ENCODE assay signal across 21 cellular contexts in the genomic region with DNA sequence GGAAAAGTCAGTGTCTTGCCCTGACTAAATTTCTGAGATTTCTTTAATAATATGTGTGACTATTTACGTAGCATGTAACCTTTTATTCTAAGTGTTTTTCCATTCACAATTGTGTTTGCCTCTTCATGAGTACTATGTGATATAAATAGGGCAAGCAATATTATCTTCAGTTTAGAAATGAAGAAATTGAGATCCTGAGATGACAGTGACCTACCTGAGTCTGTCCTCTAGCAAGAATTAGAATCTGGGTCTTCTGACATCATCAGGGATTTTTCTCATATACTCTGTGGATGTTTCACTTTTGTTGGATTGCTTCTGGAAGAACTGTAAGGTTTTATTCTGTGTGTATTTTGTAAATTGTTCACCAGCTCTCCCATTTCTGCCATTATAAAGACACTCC. TPM values are rescaled to one million over a fixed set of nuclear protein-coding genes. Genes with fewer than 3 reads are reported as not detected.
A peak's percentile ranks its signal among the peaks of the same experiment; 100 is the strongest.
DNase-seq lines count a peak whose midpoint lies in the region; ATAC-seq and TF ChIP-seq lines count a peak whose summit lies in the region.
"Had no signal": no experiment of that assay in that cellular context is flagged by ENCODE, and none has a peak within 500 bp of the region (broad histone marks: within the 10 kb centered on the region; RNA-seq: fewer than 3 reads in every experiment).

No MANE protein-coding gene starts in this region.

- H3K27me3 Mint-ChIP-seq in Caco-2 (ENCODE audit: insufficient read depth, unreplicated experiment): no peaks in the 10 kb centered on the region
- H3K27me3 Mint-ChIP-seq: CD4-positive, alpha-beta memory T cell had no signal

- no peaks in the 10 kb centered on the region for H3K9me3 Mint-ChIP-seq in Caco-2 (ENCODE audit: unreplicated experiment)
- H3K9me3 Mint-ChIP-seq: CD4-positive, alpha-beta memory T cell had no signal

- H3K4me3 ChIP-seq in GM12865 (ENCODE audit: low read depth, low read length) (no peak overlapping the region), stomach (no peak overlapping the region), Caco-2 (ENCODE audit: low read depth, low read length) (no peak overlapping the region), coronary artery (no peak overlapping the region)
- H3K4me3 ChIP-seq: BLaER1, K562 had no signal

- no peaks in the 10 kb centered on the region for H3K4me1 Mint-ChIP-seq in Caco-2 (ENCODE audit: low read depth, unreplicated experiment)

- no peaks in the 10 kb centered on the region for H3K9me3 ChIP-seq in stomach
- H3K9me3 ChIP-seq in Caco-2: no peaks in the 10 kb centered on the region
- H3K9me3 ChIP-seq: BLaER1 had no signal

- H3K4me3 Mint-ChIP-seq in Caco-2 (ENCODE audit: unreplicated experiment): no peak overlapping the region
- H3K4me3 Mint-ChIP-seq: CD14-positive monocyte; CD4-positive, alpha-beta memory T cell; HFFc6 had no signal

- no peaks in the 10 kb centered on the region for H3K36me3 ChIP-seq in stomach
- no peaks in the 10 kb centered on the region for H3K36me3 ChIP-seq in Caco-2 (ENCODE audit: control insufficient read depth, insufficient read depth, low read length)
- H3K36me3 ChIP-seq: BLaER1 had no signal

- no peak overlapping the region for H3K27ac Mint-ChIP-seq in Caco-2 (ENCODE audit: unreplicated experiment)
- H3K27ac Mint-ChIP-seq: CD4-positive, alpha-beta memory T cell; HFFc6 had no signal

- intact Hi-C loops in stomach (cut with DNase I; ENCODE audit: low total_unique reads) (no loop called here), Caco-2 (cut with micrococcal nuclease; ENCODE audit: unreplicated experiment) (no loop called here)

- TF ChIP-seq EP300 in stomach (IDR thresholded peaks at IDR 0.05): no peak

- no TSS peak for BruUV-seq in Caco-2 (replicated peaks; lab: Mats Ljungman, UMichigan)

- DNase-seq in GM12865 (ENCODE audit: low read depth): peak; percentile 9
- DNase-seq in stomach: no peak
- DNase-seq in Caco-2: no peak
- no peak for DNase-seq in coronary artery (ENCODE audit: low spot score)
- DNase-seq: 8988T; Calu3; CD4-positive, alpha-beta memory T cell; DMS79 treated with DMSO at 0.1 percent for 48 hours; GF-D8; GOT3; H7; HFFc6; IMR-90 had no signal

- CTCF ChIA-PET in Caco-2 (lab: Charles Lee): no interaction called here

- peak; percentile 51 for ATAC-seq in GM18870 (IDR thresholded peaks at IDR 0.05; ENCODE audit: unreplicated experiment)
- ATAC-seq in HG02852 (IDR thresholded peaks at IDR 0.05; ENCODE audit: unreplicated experiment): peak; percentile 62
- no peak for ATAC-seq in HG03135 (IDR thresholded peaks at IDR 0.05; ENCODE audit: unreplicated experiment)
- ATAC-seq: HCT116, K562 had no signal

- H3K27ac ChIP-seq in stomach: no peak overlapping the region
- no peak overlapping the region for H3K27ac ChIP-seq in coronary artery
- H3K27ac ChIP-seq: BLaER1, HL-60 had no signal

- TF ChIP-seq CTCF in GM12865 (IDR thresholded peaks at IDR 0.05; ENCODE audit: insufficient read depth, low read depth, low read length, missing control alignments): no peak
- TF ChIP-seq CTCF in stomach (IDR thresholded peaks at IDR 0.05): no peak
- no peak for TF ChIP-seq CTCF in Caco-2 (IDR thresholded peaks at IDR 0.05; ENCODE audit: insufficient read depth in 1 of 2, low read depth in 1 of 2, low read length in 1 of 2, severe bottlenecking in 1 of 2, unreplicated experiment in 1 of 2)
- TF ChIP-seq CTCF in coronary artery (IDR thresholded peaks at IDR 0.05): no peak

- H3K36me3 Mint-ChIP-seq in Caco-2 (ENCODE audit: insufficient read depth, unreplicated experiment): no peaks in the 10 kb centered on the region

- 76 to 98% (median 91%) methylated on average over 1 of the region's 1 CpG for WGBS in stomach, 5 donors

- no peaks in the 10 kb centered on the region for H3K27me3 ChIP-seq in stomach
- no peaks in the 10 kb centered on the region for H3K27me3 ChIP-seq in Caco-2 (replicated peaks; ENCODE audit: control insufficient read depth, insufficient read depth, low read length)
- H3K27me3 ChIP-seq: BLaER1 had no signal

- POLR2A ChIA-PET in Caco-2 (lab: Charles Lee): no interaction called here

- H3K4me1 ChIP-seq in stomach (peaks cover 0 to 12% (median 0%) of the 10 kb centered on the region in 4 donors), Caco-2 (no peaks in the 10 kb centered on the region)
- H3K4me1 ChIP-seq: BLaER1 had no signal

- no peak for TF ChIP-seq POLR2A in stomach (IDR thresholded peaks at IDR 0.05)

RNA-seq across cellular contexts. Expression of a gene that starts 35.0 kb away (rescaled TPM):
- total RNA-seq in stomach (10 to 100 TPM; 26.4 to 60.0 (median 47.8) TPM), Caco-2 (2022) (2.2 and 2.7 TPM in 2 replicates)
- polyA plus RNA-seq in stomach: 1 to 10 TPM; 6.1 to 7.7 (median 7.6) TPM
